25 cellular contexts compared by ENCODE assay signal in genomic region chr5:96294887-96295209, GRCh38.
DNase-seq lines count a peak whose midpoint lies in the region; ATAC-seq, FAIRE-seq and TF ChIP-seq lines count a peak whose summit lies in the region.
"Had no signal": no experiment of that assay in that cellular context is flagged by ENCODE, and none has a peak within 500 bp of the region (broad histone marks: within the 10 kb centered on the region; RNA-seq: fewer than 3 reads in every experiment).

No MANE protein-coding gene starts in this region.

- no peak for TF ChIP-seq CTCF in brain microvascular endothelial cell (IDR thresholded peaks at IDR 0.05; ENCODE audit: low read depth, low read length, missing control alignments)
- no peak for TF ChIP-seq CTCF in right lobe of liver (IDR thresholded peaks at IDR 0.05)

- H3K9ac ChIP-seq in stomach smooth muscle (ENCODE audit: low read length in 2 of 2) = no peak overlapping the region

- H3K4me3 ChIP-seq in brain microvascular endothelial cell (ENCODE audit: low read depth, low read length) (no peak overlapping the region), right lobe of liver (no peak overlapping the region), stomach smooth muscle (ENCODE audit: low read length in 2 of 2) (no peak overlapping the region), small intestine (ENCODE audit: low read depth in 1 of 2, low read length in 2 of 2) (no peak overlapping the region)

- ATAC-seq in Right ventricle myocardium superior (ENCODE audit: poor library complexity) (peak; percentile 10), left cardiac atrium (no peak), right lobe of liver (no peak)
- ATAC-seq: effector memory CD8-positive, alpha-beta T cell; esophagus mucosa; SK-N-SH treated with all-trans-retinoic acid at 6 μM for 48 hours; stimulated activated naive CD8-positive, alpha-beta T cell treated with anti-CD3 and anti-CD28 coated beads, Interleukin-15, amount 100 ng/mL, for 72 hours had no signal

- no peak for TF ChIP-seq POLR2A in right lobe of liver (IDR thresholded peaks at IDR 0.05)

- H3K36me3 ChIP-seq in brain microvascular endothelial cell (replicated peaks) (no peaks in the 10 kb centered on the region), right lobe of liver (no peaks in the 10 kb centered on the region), stomach smooth muscle (ENCODE audit: control insufficient read depth in 2 of 2, insufficient read depth in 2 of 2, low read length in 2 of 2) (no peaks in the 10 kb centered on the region), small intestine (ENCODE audit: control insufficient read depth in 2 of 2, insufficient read depth in 2 of 2, low read length in 2 of 2) (no peaks in the 10 kb centered on the region)

- DNase-seq in Right ventricle myocardium superior (no peak), left cardiac atrium (no peak), brain microvascular endothelial cell (no peak), right lobe of liver (no peak), putamen (ENCODE audit: low spot score) (no peak), HuH-7 (ENCODE audit: low spot score) (no peak), small intestine (no peak)
- DNase-seq: activated CD4-positive, alpha-beta T cell treated with anti-CD3 and anti-CD28 coated beads for 4 hours; activated T-cell treated with anti-CD3 and anti-CD28 coated beads, Interleukin-2, amount 50 U/mL, for 24 hours; effector memory CD8-positive, alpha-beta T cell; H9; kidney; NCI-H1092; NCI-H1930; NCI-H2227 treated with DMSO at 0.1 percent for 48 hours; retina; stimulated activated naive CD8-positive, alpha-beta T cell treated with anti-CD3 and anti-CD28 coated beads, Interleukin-15, amount 100 ng/mL, for 72 hours; T-helper 2 cell had no signal

- no peaks in the 10 kb centered on the region for H3K9me3 ChIP-seq in right lobe of liver
- H3K9me3 ChIP-seq in stomach smooth muscle (ENCODE audit: control insufficient read depth in 2 of 2, low read length in 2 of 2) = no peaks in the 10 kb centered on the region
- no peaks in the 10 kb centered on the region for H3K9me3 ChIP-seq in small intestine (ENCODE audit: control insufficient read depth, low read depth)

- intact Hi-C loops in Right ventricle myocardium superior (cut with DNase I) (no loop called here), left cardiac atrium (cut with DNase I) (loop anchor here in 1 of 2 donors (5.0 kb wide), 1 partner anchor 48 kb away; no protein-coding TSS in a partner anchor), right lobe of liver (cut with DNase I) (no loop called here)

- peaks cover 0 to 40% (median 14%) of the 10 kb centered on the region in 4 donors for H3K4me1 ChIP-seq in right lobe of liver
- H3K4me1 ChIP-seq in stomach smooth muscle (ENCODE audit: control insufficient read depth, insufficient read depth, low read length) = peaks cover 11% of the 10 kb centered on the region
- H3K4me1 ChIP-seq in small intestine (ENCODE audit: control insufficient read depth in 2 of 2, insufficient read depth in 1 of 2, low read depth in 1 of 2, low read length in 1 of 2) = no peaks in the 10 kb centered on the region

- H3K27me3 ChIP-seq in brain microvascular endothelial cell (replicated peaks) = no peaks in the 10 kb centered on the region
- H3K27me3 ChIP-seq in right lobe of liver = no peaks in the 10 kb centered on the region
- no peaks in the 10 kb centered on the region for H3K27me3 ChIP-seq in stomach smooth muscle (ENCODE audit: control insufficient read depth in 1 of 2, insufficient read depth in 2 of 2, low read length in 2 of 2)
- no peaks in the 10 kb centered on the region for H3K27me3 ChIP-seq in small intestine (ENCODE audit: control insufficient read depth in 2 of 2, insufficient read depth in 2 of 2, low read length in 2 of 2)

- in situ Hi-C loops in brain microvascular endothelial cell (cut with HindIII; ENCODE audit: low pct_ligation_motif_present, low sequenced_read_pairs) = no loop called here

- peak overlapping the region; percentile 79 for H3K27ac ChIP-seq in brain microvascular endothelial cell
- H3K27ac ChIP-seq in right lobe of liver = peak overlapping the region; percentile 5 to 88 (median 86)
- peak overlapping the region; percentile 1 for H3K27ac ChIP-seq in stomach smooth muscle (ENCODE audit: low read length)
- no peak overlapping the region for H3K27ac ChIP-seq in small intestine (ENCODE audit: low read depth in 1 of 2, low read length in 1 of 2)
- H3K27ac ChIP-seq: RWPE1 had no signal

- no peak for FAIRE-seq in small intestine (lab: Jason Lieb, UNC)
- FAIRE-seq: colon, frontal cortex, GM18507, kidney had no signal

Comparison
In these comparisons a context has a peak if more than half of its experiments do, and no peak if none do; other contexts are left out.
1. H3K27ac ChIP-seq: peak in brain microvascular endothelial cell (single experiment), right lobe of liver (3 of 3) and stomach smooth muscle (single experiment); none in small intestine (0 of 2).